ENCODE assay signal across 11 cellular contexts in genomic region chr3:117603097-117603496, GRCh38.
A peak's percentile ranks its signal among the peaks of the same experiment; 100 is the strongest.
DNase-seq lines count a peak whose midpoint lies in the region; ATAC-seq, FAIRE-seq and TF ChIP-seq lines count a peak whose summit lies in the region.
"Had no signal": no experiment of that assay in that cellular context is flagged by ENCODE, and none has a peak within 500 bp of the region (broad histone marks: within the 10 kb centered on the region; RNA-seq: fewer than 3 reads in every experiment).

No MANE protein-coding gene starts in this region.

- H3K27ac Mint-ChIP-seq in dendritic cell treated with granulocyte-macrophage colony-stimulating factor and Interleukin-4, amounts not matched to agents 40 ng/mL and 50 ng/mL, for 4 days = peak overlapping the region; percentile 54
- H3K27ac Mint-ChIP-seq: activated CD8-positive, alpha-beta T cell treated with anti-CD3 and anti-CD28 coated beads, Interleukin-2, amount 10 ng/mL, durations not matched to agents 7 days and 5 days; stimulated activated naive B cell treated with anti-CD40 and anti-IgM and Interleukin-4, amounts not matched to agents 10 μg/mL and 1 μg/mL and 100 μg/mL, for 72 hours had no signal

- H3K4me3 ChIP-seq in Peyer's patch = no peak overlapping the region

- no peak for TF ChIP-seq POLR2A in H54 (IDR thresholded peaks at IDR 0.05; ENCODE audit: low read depth, low read length)
- TF ChIP-seq POLR2A in Peyer's patch (IDR thresholded peaks at IDR 0.05) = no peak

- no peaks in the 10 kb centered on the region for H3K27me3 ChIP-seq in Peyer's patch

- no peak overlapping the region for H3K27ac ChIP-seq in Peyer's patch

- no peaks in the 10 kb centered on the region for H3K36me3 ChIP-seq in Peyer's patch

- FAIRE-seq in H54 (lab: Jason Lieb, UNC) = no peak

- no peaks in the 10 kb centered on the region for H3K9me3 ChIP-seq in Peyer's patch

- no peaks in the 10 kb centered on the region for H3K4me1 ChIP-seq in Peyer's patch

- peaks cover 6% of the 10 kb centered on the region for H3K27me3 Mint-ChIP-seq in dendritic cell treated with granulocyte-macrophage colony-stimulating factor and Interleukin-4, amounts not matched to agents 40 ng/mL and 50 ng/mL, for 4 days
- H3K27me3 Mint-ChIP-seq: stimulated activated naive B cell treated with anti-CD40 and anti-IgM and Interleukin-4, amounts not matched to agents 10 μg/mL and 1 μg/mL and 100 μg/mL, for 72 hours had no signal

- H3K4me3 Mint-ChIP-seq in dendritic cell treated with granulocyte-macrophage colony-stimulating factor and Interleukin-4, amounts not matched to agents 40 ng/mL and 50 ng/mL, for 4 days = peak overlapping the region; percentile 20
- H3K4me3 Mint-ChIP-seq: activated CD8-positive, alpha-beta T cell treated with anti-CD3 and anti-CD28 coated beads, Interleukin-2, amount 10 ng/mL, durations not matched to agents 7 days and 5 days; stimulated activated naive B cell treated with anti-CD40 and anti-IgM and Interleukin-4, amounts not matched to agents 10 μg/mL and 1 μg/mL and 100 μg/mL, for 72 hours had no signal

- DNase-seq in H54 (ENCODE audit: insufficient read length, low spot score) (no peak), retina (no peak), Peyer's patch (no peak)
- DNase-seq in stimulated activated CD4-positive, alpha-beta T cell treated with anti-CD3 and anti-CD28 coated beads, Interleukin-12 subunit alpha, Interleukin-12 subunit beta, amount 100 ng/mL, for 4 hours = no peak
- DNase-seq: activated CD8-positive, alpha-beta T cell treated with anti-CD3 and anti-CD28 coated beads, Interleukin-2, amount 10 ng/mL, durations not matched to agents 7 days and 5 days; anterior cingulate cortex; stimulated activated naive B cell treated with anti-CD40 and anti-IgM and Interleukin-4, amounts not matched to agents 10 μg/mL and 1 μg/mL and 100 μg/mL, for 72 hours had no signal

- peaks cover 24% of the 10 kb centered on the region for H3K4me1 Mint-ChIP-seq in dendritic cell treated with granulocyte-macrophage colony-stimulating factor and Interleukin-4, amounts not matched to agents 40 ng/mL and 50 ng/mL, for 4 days (ENCODE audit: low read depth)
- H3K4me1 Mint-ChIP-seq: stimulated activated naive B cell treated with anti-CD40 and anti-IgM and Interleukin-4, amounts not matched to agents 10 μg/mL and 1 μg/mL and 100 μg/mL, for 72 hours had no signal

- no peak for TF ChIP-seq CTCF in Peyer's patch (IDR thresholded peaks at IDR 0.05)

- intact Hi-C loops in dendritic cell treated with granulocyte-macrophage colony-stimulating factor and Interleukin-4, amounts not matched to agents 40 ng/mL and 50 ng/mL, for 4 days (cut with micrococcal nuclease) = no loop called here

- no peaks in the 10 kb centered on the region for H3K36me3 Mint-ChIP-seq in dendritic cell treated with granulocyte-macrophage colony-stimulating factor and Interleukin-4, amounts not matched to agents 40 ng/mL and 50 ng/mL, for 4 days (ENCODE audit: low read depth)
- H3K36me3 Mint-ChIP-seq: stimulated activated naive B cell treated with anti-CD40 and anti-IgM and Interleukin-4, amounts not matched to agents 10 μg/mL and 1 μg/mL and 100 μg/mL, for 72 hours had no signal

- ATAC-seq in GM18517 (IDR thresholded peaks at IDR 0.05; ENCODE audit: unreplicated experiment) (peak; percentile 78), GM21619 (IDR thresholded peaks at IDR 0.05; ENCODE audit: unreplicated experiment) (peak; percentile 69), HG03457 (IDR thresholded peaks at IDR 0.05; ENCODE audit: unreplicated experiment) (peak; percentile 77)
- ATAC-seq: activated CD8-positive, alpha-beta T cell treated with anti-CD3 and anti-CD28 coated beads, Interleukin-2, amount 10 ng/mL, durations not matched to agents 7 days and 5 days had no signal

- H3K9me3 Mint-ChIP-seq in dendritic cell treated with granulocyte-macrophage colony-stimulating factor and Interleukin-4, amounts not matched to agents 40 ng/mL and 50 ng/mL, for 4 days = no peaks in the 10 kb centered on the region
